Comparison of ENCODE assay signal across 26 cellular contexts in the genomic region with DNA sequence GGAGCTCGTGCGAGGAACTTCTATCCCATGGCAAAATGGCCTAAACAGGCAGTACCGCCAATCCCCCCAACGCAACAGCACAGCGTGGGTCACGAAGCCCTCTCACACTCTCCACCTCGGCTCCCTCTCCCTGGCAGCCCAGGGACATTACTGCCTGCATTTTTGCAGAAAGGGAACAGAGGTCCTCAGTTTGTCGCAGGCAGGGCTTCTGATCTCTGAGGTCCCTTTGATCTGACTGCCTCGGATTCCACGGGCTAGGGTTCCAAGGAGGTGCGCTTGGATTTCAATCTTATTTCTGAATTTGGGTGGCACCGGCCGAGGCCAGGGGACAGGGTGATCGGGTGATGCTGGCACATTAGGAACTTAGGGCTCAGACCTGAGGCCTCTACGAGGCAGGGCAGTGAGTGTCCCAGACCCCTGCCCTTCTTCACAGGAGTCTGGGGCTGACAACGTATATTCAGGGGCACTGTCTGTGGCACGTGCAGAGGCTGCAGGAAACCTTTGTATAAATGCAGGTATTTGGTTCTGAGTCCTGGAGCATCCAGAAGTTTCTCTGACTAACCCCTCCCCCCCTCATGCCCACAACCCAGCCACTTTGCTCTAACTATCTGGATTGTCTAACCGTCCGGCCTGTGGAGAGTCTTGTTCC.
A peak's percentile ranks its signal among the peaks of the same experiment; 100 is the strongest.
DNase-seq lines count a peak whose midpoint lies in the region; ATAC-seq and TF ChIP-seq lines count a peak whose summit lies in the region.
"Had no signal": no experiment of that assay in that cellular context is flagged by ENCODE, and none has a peak within 500 bp of the region (broad histone marks: within the 10 kb centered on the region; RNA-seq: fewer than 3 reads in every experiment).

No MANE protein-coding gene starts in this region.

- H3K27ac ChIP-seq in heart left ventricle, result no peak overlapping the region
- no peak overlapping the region for H3K27ac ChIP-seq in aorta (ENCODE audit: low read depth in 1 of 2, low read length in 2 of 2)
- H3K27ac ChIP-seq: esophagus squamous epithelium, foreskin keratinocyte, RWPE1, vagina had no signal

- H3K9me3 ChIP-seq in heart left ventricle (no peaks in the 10 kb centered on the region), aorta (ENCODE audit: control insufficient read depth, low read length) (no peaks in the 10 kb centered on the region)
- H3K9me3 ChIP-seq: esophagus squamous epithelium, vagina had no signal

- no peak for ATAC-seq in heart left ventricle
- no peak for ATAC-seq in Right ventricle myocardium inferior
- no peak for ATAC-seq in aorta (ENCODE audit: low FRiP score)
- no peak for ATAC-seq in HG02870 (IDR thresholded peaks at IDR 0.05; ENCODE audit: unreplicated experiment)
- ATAC-seq: foreskin keratinocyte, GM23338, right cardiac atrium, T-cell, WTC11 had no signal

- H3K36me3 Mint-ChIP-seq in chondrocyte (ENCODE audit: low read depth), result peaks cover 8% of the 10 kb centered on the region
- H3K36me3 Mint-ChIP-seq in type B pancreatic cell, result peaks cover 10% of the 10 kb centered on the region

- H3K27me3 Mint-ChIP-seq in chondrocyte (ENCODE audit: low read depth) (no peaks in the 10 kb centered on the region), type B pancreatic cell (no peaks in the 10 kb centered on the region)
- H3K27me3 Mint-ChIP-seq: brain, memory B cell, T-cell had no signal

- H3K4me1 Mint-ChIP-seq in chondrocyte (ENCODE audit: low read depth), result no peaks in the 10 kb centered on the region
- peaks cover 5% of the 10 kb centered on the region for H3K4me1 Mint-ChIP-seq in type B pancreatic cell (ENCODE audit: unreplicated experiment)
- H3K4me1 Mint-ChIP-seq: memory B cell, T-cell, WTC11 had no signal

- peak in 3 of 5 donors; percentile 2 to 10 (median 8) for DNase-seq in heart left ventricle
- no peak for DNase-seq in Right ventricle myocardium inferior (ENCODE audit: missing footprints)
- peak; percentile 59 for DNase-seq in chondrocyte (ENCODE audit: low spot score)
- peak; percentile 47 for DNase-seq in posterior vena cava (ENCODE audit: low spot score)
- peak; percentile 4 to 22 for DNase-seq in aorta
- DNase-seq in type B pancreatic cell (ENCODE audit: extremely low spot score, unreplicated experiment), result no peak
- DNase-seq in glomerular visceral epithelial cell (ENCODE audit: extremely low spot score), result no peak
- DNase-seq: cerebellar nuclear complex; esophagus squamous epithelium; foreskin keratinocyte; HFFc6; NCI-H1092; NCI-H1694 treated with DMSO at 0.1 percent for 48 hours; NCI-H510A; stimulated activated CD4-positive, alpha-beta T cell treated with anti-CD3 and anti-CD28 coated beads, Interleukin-12 subunit alpha, Interleukin-12 subunit beta, amount 100 ng/mL, for 4 hours; stimulated activated CD4-positive, alpha-beta T cell treated with anti-CD3 and anti-CD28 coated beads, Interleukin-2, amount 100 ng/mL, for 48 hours had no signal

- no peaks in the 10 kb centered on the region for H3K9me3 Mint-ChIP-seq in chondrocyte (ENCODE audit: low read depth)
- H3K9me3 Mint-ChIP-seq in type B pancreatic cell, result no peaks in the 10 kb centered on the region
- H3K9me3 Mint-ChIP-seq: activated naive CD4-positive, alpha-beta T cell treated with anti-CD3 and anti-CD28 coated beads for 36 hours; brain; GM23338; HFFc6; memory B cell; T-cell; WTC11 had no signal

- TF ChIP-seq POLR2A in heart left ventricle (IDR thresholded peaks at IDR 0.05), result no peak

- TF ChIP-seq CTCF in heart left ventricle (IDR thresholded peaks at IDR 0.05) (no peak), chondrocyte (IDR thresholded peaks at IDR 0.05) (no peak), type B pancreatic cell (conservative IDR thresholded peaks at IDR 0.05) (no peak)

- H3K4me3 Mint-ChIP-seq in chondrocyte (ENCODE audit: unreplicated experiment) (no peak overlapping the region), type B pancreatic cell (no peak overlapping the region)
- H3K4me3 Mint-ChIP-seq: activated naive CD4-positive, alpha-beta T cell treated with anti-CD3 and anti-CD28 coated beads for 36 hours; brain; GM23338; HFFc6; memory B cell; T-cell; WTC11 had no signal

- H3K4me3 ChIP-seq in heart left ventricle (no peak overlapping the region), aorta (ENCODE audit: low read length in 2 of 2) (no peak overlapping the region)
- H3K4me3 ChIP-seq: esophagus squamous epithelium, GM23338, vagina had no signal

- 94 to 96% (median 96%) methylated on average over 19 of the region's 19 CpGs for whole genome bisulfite sequencing in heart left ventricle, 4 donors
- 94 to 96% methylated on average over 19 of the region's 19 CpGs for WGBS in aorta, 2 donors

- intact Hi-C loops in heart left ventricle (cut with DNase I), result no loop called here
- intact Hi-C loops in Right ventricle myocardium inferior (cut with DNase I), result no loop called here
- intact Hi-C loops in posterior vena cava (cut with DNase I), result no loop called here
- intact Hi-C loops in aorta (cut with DNase I), result no loop called here

- H3K36me3 ChIP-seq in heart left ventricle (peaks cover 0 to 13% (median 0%) of the 10 kb centered on the region in 9 donors), aorta (ENCODE audit: control insufficient read depth in 1 of 2, insufficient read depth in 2 of 2, low read length in 1 of 2) (no peaks in the 10 kb centered on the region)
- H3K36me3 ChIP-seq: vagina had no signal

- H3K4me1 ChIP-seq in heart left ventricle (peaks cover 0 to 16% (median 0%) of the 10 kb centered on the region in 12 donors), aorta (ENCODE audit: control insufficient read depth in 1 of 2, insufficient read depth in 2 of 2, low read length in 2 of 2) (no peaks in the 10 kb centered on the region)
- H3K4me1 ChIP-seq: foreskin keratinocyte, vagina had no signal

- no peak overlapping the region for H3K27ac Mint-ChIP-seq in chondrocyte (ENCODE audit: unreplicated experiment)
- no peak overlapping the region for H3K27ac Mint-ChIP-seq in type B pancreatic cell
- H3K27ac Mint-ChIP-seq: activated naive CD4-positive, alpha-beta T cell treated with anti-CD3 and anti-CD28 coated beads for 36 hours; GM23338; HFFc6; memory B cell; T-cell; WTC11 had no signal

- no peaks in the 10 kb centered on the region for H3K27me3 ChIP-seq in heart left ventricle
- H3K27me3 ChIP-seq in aorta (ENCODE audit: control insufficient read depth in 1 of 2, insufficient read depth in 2 of 2, low read length in 1 of 2), result no peaks in the 10 kb centered on the region
- H3K27me3 ChIP-seq: esophagus squamous epithelium, foreskin keratinocyte, vagina had no signal

Comparison
In these comparisons a context has a peak if more than half of its experiments do, and no peak if none do; other contexts are left out.
1. DNase-seq: peak in heart left ventricle (3 of 5), chondrocyte (single experiment), posterior vena cava (single experiment) and aorta (2 of 2); none in Right ventricle myocardium inferior (single experiment), type B pancreatic cell (single experiment) and glomerular visceral epithelial cell (single experiment).